Comparison of ENCODE assay signal across 1 cellular context in the genomic region with DNA sequence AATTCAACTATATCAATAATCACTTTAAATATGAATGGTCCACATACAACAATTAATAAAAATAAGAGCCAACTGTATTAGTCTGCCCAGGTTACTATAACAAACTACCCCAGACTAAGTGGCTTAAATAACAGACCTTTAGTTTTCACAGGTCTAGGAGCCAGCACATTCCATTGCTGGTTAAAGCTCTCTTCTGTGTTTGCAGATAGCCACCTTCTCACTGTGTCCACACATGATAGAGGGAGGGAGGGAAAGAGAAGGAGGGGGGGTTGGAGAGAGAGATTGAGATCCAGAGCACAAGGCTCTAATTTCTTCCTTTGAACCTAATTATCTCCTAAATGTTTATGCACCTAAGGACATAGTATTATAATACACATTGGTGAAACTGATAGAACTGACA.
TF ChIP-seq lines count a peak whose summit lies in the region.

No MANE protein-coding gene starts in this region.

TF ChIP-seq in HepG2, 621 proteins besides CTCF, POLR2A, EP300 and RAD21 (continued from another document):
- TF ChIP-seq, protein P1, sequence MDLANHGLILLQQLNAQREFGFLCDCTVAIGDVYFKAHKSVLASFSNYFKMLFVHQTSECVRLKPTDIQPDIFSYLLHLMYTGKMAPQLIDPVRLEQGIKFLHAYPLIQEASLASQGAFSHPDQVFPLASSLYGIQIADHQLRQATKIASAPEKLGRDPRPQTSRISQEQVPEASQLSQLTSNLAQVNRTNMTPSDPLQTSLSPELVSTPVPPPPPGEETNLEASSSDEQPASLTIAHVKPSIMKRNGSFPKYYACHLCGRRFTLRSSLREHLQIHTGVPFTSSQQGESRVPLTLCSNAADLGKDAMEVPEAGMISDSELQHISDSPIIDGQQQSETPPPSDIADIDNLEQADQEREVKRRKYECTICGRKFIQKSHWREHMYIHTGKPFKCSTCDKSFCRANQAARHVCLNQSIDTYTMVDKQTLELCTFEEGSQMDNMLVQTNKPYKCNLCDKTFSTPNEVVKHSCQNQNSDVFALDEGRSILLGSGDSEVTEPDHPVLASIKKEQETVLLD (CRISPR knock-in tag; IDR thresholded peaks at IDR 0.05; ENCODE audit: low read depth) = no peak
- TF ChIP-seq, protein P2, sequence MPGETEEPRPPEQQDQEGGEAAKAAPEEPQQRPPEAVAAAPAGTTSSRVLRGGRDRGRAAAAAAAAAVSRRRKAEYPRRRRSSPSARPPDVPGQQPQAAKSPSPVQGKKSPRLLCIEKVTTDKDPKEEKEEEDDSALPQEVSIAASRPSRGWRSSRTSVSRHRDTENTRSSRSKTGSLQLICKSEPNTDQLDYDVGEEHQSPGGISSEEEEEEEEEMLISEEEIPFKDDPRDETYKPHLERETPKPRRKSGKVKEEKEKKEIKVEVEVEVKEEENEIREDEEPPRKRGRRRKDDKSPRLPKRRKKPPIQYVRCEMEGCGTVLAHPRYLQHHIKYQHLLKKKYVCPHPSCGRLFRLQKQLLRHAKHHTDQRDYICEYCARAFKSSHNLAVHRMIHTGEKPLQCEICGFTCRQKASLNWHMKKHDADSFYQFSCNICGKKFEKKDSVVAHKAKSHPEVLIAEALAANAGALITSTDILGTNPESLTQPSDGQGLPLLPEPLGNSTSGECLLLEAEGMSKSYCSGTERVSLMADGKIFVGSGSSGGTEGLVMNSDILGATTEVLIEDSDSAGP (CRISPR knock-in tag; IDR thresholded peaks at IDR 0.05; ENCODE audit: borderline replicate concordance) = no peak
- no peak for TF ChIP-seq TAF1 (CRISPR knock-in tag; IDR thresholded peaks at IDR 0.05)
- TF ChIP-seq, protein P3, sequence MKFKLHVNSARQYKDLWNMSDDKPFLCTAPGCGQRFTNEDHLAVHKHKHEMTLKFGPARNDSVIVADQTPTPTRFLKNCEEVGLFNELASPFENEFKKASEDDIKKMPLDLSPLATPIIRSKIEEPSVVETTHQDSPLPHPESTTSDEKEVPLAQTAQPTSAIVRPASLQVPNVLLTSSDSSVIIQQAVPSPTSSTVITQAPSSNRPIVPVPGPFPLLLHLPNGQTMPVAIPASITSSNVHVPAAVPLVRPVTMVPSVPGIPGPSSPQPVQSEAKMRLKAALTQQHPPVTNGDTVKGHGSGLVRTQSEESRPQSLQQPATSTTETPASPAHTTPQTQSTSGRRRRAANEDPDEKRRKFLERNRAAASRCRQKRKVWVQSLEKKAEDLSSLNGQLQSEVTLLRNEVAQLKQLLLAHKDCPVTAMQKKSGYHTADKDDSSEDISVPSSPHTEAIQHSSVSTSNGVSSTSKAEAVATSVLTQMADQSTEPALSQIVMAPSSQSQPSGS (CRISPR knock-in tag; IDR thresholded peaks at IDR 0.05) = no peak
